ENCODE assay signal across 13 cellular contexts in genomic region chr3:187567741-187568140, GRCh38.
DNase-seq lines count a peak whose midpoint lies in the region; ATAC-seq and TF ChIP-seq lines count a peak whose summit lies in the region.
"Had no signal": no experiment of that assay in that cellular context is flagged by ENCODE, and none has a peak within 500 bp of the region (broad histone marks: within the 10 kb centered on the region; RNA-seq: fewer than 3 reads in every experiment).

No MANE protein-coding gene starts in this region.

- H4K8ac ChIP-seq in H9 (replicated peaks; ENCODE audit: insufficient read length, low read depth, low read length): no peak overlapping the region

- H3K4me1 Mint-ChIP-seq in H9: peaks cover 39 to 52% of the 10 kb centered on the region in 2 experiments
- H3K4me1 Mint-ChIP-seq in activated T-cell treated with anti-CD3 and anti-CD28 coated beads, Interleukin-2, amount 50 U/mL, for 4 hours (ENCODE audit: low read depth): no peaks in the 10 kb centered on the region
- H3K4me1 Mint-ChIP-seq: memory B cell; stimulated activated memory B cell treated with anti-CD40 and anti-IgM and Interleukin-4, amounts not matched to agents 10 μg/mL and 1 μg/mL and 100 μg/mL, for 72 hours had no signal

- no peak overlapping the region; the same call in 1 of the 2 replicates for H3K4ac ChIP-seq in H9 (ENCODE audit: low read depth, low read length)

- no peak overlapping the region for H3K56ac ChIP-seq in H9 (ENCODE audit: insufficient read length, low read depth, low read length)

- H2BK20ac ChIP-seq in H9 (ENCODE audit: low read depth, low read length, poor library complexity, severe bottlenecking): no peak overlapping the region

- peak overlapping the region in 2 of 3 experiments; percentile 14 to 71; a peak in 2 of 7 replicates for H3K27ac Mint-ChIP-seq in H9
- H3K27ac Mint-ChIP-seq: memory B cell; stimulated activated memory B cell treated with anti-CD40 and anti-IgM and Interleukin-4, amounts not matched to agents 10 μg/mL and 1 μg/mL and 100 μg/mL, for 72 hours had no signal

- POLR2A ChIA-PET in A673 (lab: Charles Lee; ENCODE audit: low non-redundant PET): interaction anchor here (0.5 kb wide), 1 partner anchor 178 kb away, joined by 3 read pairs; the partner anchor contains the start of gene BCL6

- H3K23ac ChIP-seq in H9 (ENCODE audit: insufficient read length, low read depth, low read length): no peak overlapping the region

- no peaks in the 10 kb centered on the region for H3K79me2 ChIP-seq in H9 (ENCODE audit: insufficient read depth, low read length)

- no peak overlapping the region for H2BK120ac ChIP-seq in H9 (ENCODE audit: low read depth, low read length, poor library complexity, severe bottlenecking)

- no CpG with 5 or more reads among the region's 2 CpGs for WGBS in H9 (ENCODE audit: extremely low coverage, insufficient read length, low lambda C conversion rate)

- H4K5ac ChIP-seq in H9 (ENCODE audit: insufficient read length, low read depth, low read length): no peak overlapping the region

- no peak overlapping the region for H3K14ac ChIP-seq in H9 (ENCODE audit: insufficient read depth, low read length)

- no peak overlapping the region for H3K4me3 ChIP-seq in A673 (ENCODE audit: low read depth, low read length, poor library complexity, severe bottlenecking)
- H3K4me3 ChIP-seq: adrenal gland, esophagus muscularis mucosa had no signal

- H3K27me3 ChIP-seq in A673 (replicated peaks; ENCODE audit: insufficient read depth, low read depth, low read length, poor library complexity) (no peaks in the 10 kb centered on the region), H9 (ENCODE audit: insufficient read depth, low read length) (no peaks in the 10 kb centered on the region)
- H3K27me3 ChIP-seq: adrenal gland, esophagus muscularis mucosa had no signal

- no peaks in the 10 kb centered on the region for H3K79me1 ChIP-seq in H9 (ENCODE audit: insufficient read depth, low read depth, low read length, poor library complexity, severe bottlenecking)

- H3K9me3 Mint-ChIP-seq in H9: no peaks in the 10 kb centered on the region; a peak in 1 of 5 replicates
- no peaks in the 10 kb centered on the region for H3K9me3 Mint-ChIP-seq in activated T-cell treated with anti-CD3 and anti-CD28 coated beads, Interleukin-2, amount 50 U/mL, for 4 hours
- H3K9me3 Mint-ChIP-seq: memory B cell; stimulated activated memory B cell treated with anti-CD40 and anti-IgM and Interleukin-4, amounts not matched to agents 10 μg/mL and 1 μg/mL and 100 μg/mL, for 72 hours had no signal

- no peaks in the 10 kb centered on the region for H3K23me2 ChIP-seq in H9 (ENCODE audit: insufficient read length, low read depth, low read length, poor library complexity, severe bottlenecking)

- no peak overlapping the region for H3K27ac ChIP-seq in A673 (ENCODE audit: low read depth, low read length, poor library complexity, severe bottlenecking)
- peak overlapping the region; percentile 33 for H3K27ac ChIP-seq in H9 (ENCODE audit: insufficient read length, low read depth, low read length)
- H3K27ac ChIP-seq: adrenal gland, esophagus muscularis mucosa had no signal

- no peak overlapping the region for H2AK5ac ChIP-seq in H9 (ENCODE audit: insufficient read length, low read length)

- peaks cover 0 to 6% (median 0%) of the 10 kb centered on the region in 3 experiments; a peak in 3 of 7 replicates for H3K36me3 Mint-ChIP-seq in H9 (ENCODE audit: insufficient read depth in 1 of 3, low read depth in 3 of 3)
- H3K36me3 Mint-ChIP-seq in activated T-cell treated with anti-CD3 and anti-CD28 coated beads, Interleukin-2, amount 50 U/mL, for 4 hours (ENCODE audit: insufficient read depth): no peaks in the 10 kb centered on the region
- H3K36me3 Mint-ChIP-seq: stimulated activated memory B cell treated with anti-CD40 and anti-IgM and Interleukin-4, amounts not matched to agents 10 μg/mL and 1 μg/mL and 100 μg/mL, for 72 hours had no signal

- H2AFZ ChIP-seq in H9 (ENCODE audit: low read length): no peak overlapping the region

- no peaks in the 10 kb centered on the region for H3K36me3 ChIP-seq in A673 (ENCODE audit: insufficient read depth, low read length, poor library complexity, severe bottlenecking)
- H3K36me3 ChIP-seq: adrenal gland, esophagus muscularis mucosa had no signal

- H2BK12ac ChIP-seq in H9 (ENCODE audit: insufficient read length, low read depth, low read length): no peak overlapping the region

- TF ChIP-seq CTCF in A673 (conservative IDR thresholded peaks at IDR 0.05; ENCODE audit: low read depth, low read length) (no peak), H9 (conservative IDR thresholded peaks at IDR 0.05) (no peak)

- H3T11ph ChIP-seq in H9 (ENCODE audit: low read length): no peak overlapping the region

- peaks cover 3% of the 10 kb centered on the region; the same call in 1 of the 2 replicates for H3K27me3 Mint-ChIP-seq in H9 (ENCODE audit: low read depth)
- peaks cover 22% of the 10 kb centered on the region for H3K27me3 Mint-ChIP-seq in activated T-cell treated with anti-CD3 and anti-CD28 coated beads, Interleukin-2, amount 50 U/mL, for 4 hours (ENCODE audit: low read depth)

- intact Hi-C loops in A673 (cut with micrococcal nuclease; ENCODE audit: unreplicated experiment): no loop called here

- H3K9me3 ChIP-seq in A673 (ENCODE audit: low read depth, low read length, poor library complexity, severe bottlenecking) (no peaks in the 10 kb centered on the region), H9 (ENCODE audit: control insufficient read depth, low read depth, low read length) (no peaks in the 10 kb centered on the region)
- H3K9me3 ChIP-seq: adrenal gland, esophagus muscularis mucosa had no signal

- H4K91ac ChIP-seq in H9 (ENCODE audit: insufficient read length, low read depth, low read length): no peak overlapping the region

- peaks cover 19% of the 10 kb centered on the region for H3K4me1 ChIP-seq in A673 (ENCODE audit: insufficient read depth, low read length, poor library complexity, severe bottlenecking)
- peaks cover 12% of the 10 kb centered on the region; the same call in 1 of the 2 replicates for H3K4me1 ChIP-seq in H9 (ENCODE audit: insufficient read depth, low read length)
- H3K4me1 ChIP-seq: adrenal gland had no signal

- no peak overlapping the region for H3K18ac ChIP-seq in H9 (ENCODE audit: insufficient read length, low read depth, low read length)

- H4K20me1 ChIP-seq in H9 (ENCODE audit: control insufficient read depth, insufficient read depth, insufficient read length): no peaks in the 10 kb centered on the region

- DNase-seq in A673 (ENCODE audit: low spot score) (peak; percentile 11), H9 (no peak), astrocyte of the hippocampus (ENCODE audit: low read depth, low spot score) (peak; percentile 90), kidney tubule cell (ENCODE audit: low spot score) (peak; percentile 96), NCI-H2171 treated with DMSO at 0.1 percent for 48 hours (lab: John Stamatoyannopoulos, UW) (no peak)
- no peak for DNase-seq in activated T-cell treated with anti-CD3 and anti-CD28 coated beads, Interleukin-2, amount 50 U/mL, for 4 hours
- DNase-seq: adrenal gland, SIG-M5 had no signal

- no TSS peak for BruUV-seq in A673 (replicated peaks; lab: Mats Ljungman, UMichigan)

- CTCF ChIA-PET in A673 (lab: Charles Lee): no interaction called here

- ATAC-seq in activated T-cell treated with anti-CD3 and anti-CD28 coated beads, Interleukin-2, amount 50 U/mL, for 4 hours: no peak
- ATAC-seq in GM18870 (IDR thresholded peaks at IDR 0.05; ENCODE audit: unreplicated experiment): no peak
- no peak for ATAC-seq in GM21786 (IDR thresholded peaks at IDR 0.05; ENCODE audit: unreplicated experiment)
- ATAC-seq: stimulated activated memory B cell treated with anti-CD40 and anti-IgM and Interleukin-4, amounts not matched to agents 10 μg/mL and 1 μg/mL and 100 μg/mL, for 72 hours had no signal

- H3K4me2 ChIP-seq in H9 (ENCODE audit: insufficient read depth, insufficient read length, low read length): no peak overlapping the region

- H2BK15ac ChIP-seq in H9 (ENCODE audit: low read depth, low read length): no peak overlapping the region

- no peak overlapping the region for H3K4me3 Mint-ChIP-seq in H9
- H3K4me3 Mint-ChIP-seq in activated T-cell treated with anti-CD3 and anti-CD28 coated beads, Interleukin-2, amount 50 U/mL, for 4 hours: no peak overlapping the region
- H3K4me3 Mint-ChIP-seq: memory B cell; stimulated activated memory B cell treated with anti-CD40 and anti-IgM and Interleukin-4, amounts not matched to agents 10 μg/mL and 1 μg/mL and 100 μg/mL, for 72 hours had no signal

- H3K9ac ChIP-seq in H9 (ENCODE audit: extremely low read depth, insufficient read length, low read length): no peak overlapping the region

- no peak overlapping the region for H2BK5ac ChIP-seq in H9 (ENCODE audit: insufficient read length, low read length)

Comparison
In these comparisons a context has a peak if more than half of its experiments do, and no peak if none do; other contexts are left out.
1. DNase-seq: peak in A673 (single experiment), astrocyte of the hippocampus (single experiment) and kidney tubule cell (single experiment); none in H9 (single experiment), activated T-cell treated with anti-CD3 and anti-CD28 coated beads, Interleukin-2, amount 50 U/mL, for 4 hours (single experiment) and NCI-H2171 treated with DMSO at 0.1 percent for 48 hours (single experiment).